Comparison of ENCODE assay signal across 26 cellular contexts in genomic region chr12:115740586-115741155, GRCh38.
"Had no signal": no experiment of that assay in that cellular context is flagged by ENCODE, and none has a peak within 500 bp of the region (broad histone marks: within the 10 kb centered on the region; RNA-seq: fewer than 3 reads in every experiment).

No MANE protein-coding gene starts in this region.

- FAIRE-seq: astrocyte had no signal

- H3K4me3 ChIP-seq: Peyer's patch, SJCRH30 had no signal

- H3K27me3 ChIP-seq: Peyer's patch, SJCRH30 had no signal

- H3K9ac ChIP-seq: SK-N-SH had no signal

- H3K9me3 ChIP-seq: Peyer's patch, SJCRH30, SK-N-SH had no signal

- H3K27ac ChIP-seq: RWPE1, SJCRH30 had no signal

- H3K4me1 ChIP-seq: SJCRH30 had no signal

- H3K36me3 ChIP-seq: Peyer's patch, SJCRH30 had no signal

- DNase-seq: activated CD4-positive, alpha-beta T cell treated with anti-CD3 and anti-CD28 coated beads for 4 hours; activated CD8-positive, alpha-beta memory T cell treated with anti-CD3 and anti-CD28 coated beads, Interleukin-2, amount 50 U/mL, for 4 hours; activated CD8-positive, alpha-beta T cell treated with anti-CD3 and anti-CD28 coated beads for 36 hours; activated naive CD4-positive, alpha-beta T cell treated with Interleukin-2 at 50 U/mL for 16 hours; activated naive CD8-positive, alpha-beta T cell treated with anti-CD3 and anti-CD28 coated beads, Interleukin-2, amount 50 U/mL, for 24 hours; activated T-cell treated with anti-CD3 and anti-CD28 coated beads, Interleukin-2, amount 50 U/mL, for 1 hour; amygdala; Kasumi-1; KBM-7; NCI-H1105; NCI-H1436; NCI-H1694 treated with DMSO at 0.1 percent for 48 hours; NCI-H2081; NCI-H2171; NCI-H2227 treated with DMSO at 0.1 percent for 48 hours; NCI-H446 treated with DMSO at 0.1 percent for 48 hours; NCI-H526 treated with DMSO at 0.1 percent for 48 hours; NK-92 treated with Interleukin-12 subunit alpha and Interleukin-12 subunit beta, amount 100 ng/mL, for 24 hours; OCI-M1; Right ventricle myocardium superior; SJCRH30; SK-N-SH; T-helper 1 cell had no signal
